Comparison of ENCODE assay signal across 1 cellular context in the genomic region with DNA sequence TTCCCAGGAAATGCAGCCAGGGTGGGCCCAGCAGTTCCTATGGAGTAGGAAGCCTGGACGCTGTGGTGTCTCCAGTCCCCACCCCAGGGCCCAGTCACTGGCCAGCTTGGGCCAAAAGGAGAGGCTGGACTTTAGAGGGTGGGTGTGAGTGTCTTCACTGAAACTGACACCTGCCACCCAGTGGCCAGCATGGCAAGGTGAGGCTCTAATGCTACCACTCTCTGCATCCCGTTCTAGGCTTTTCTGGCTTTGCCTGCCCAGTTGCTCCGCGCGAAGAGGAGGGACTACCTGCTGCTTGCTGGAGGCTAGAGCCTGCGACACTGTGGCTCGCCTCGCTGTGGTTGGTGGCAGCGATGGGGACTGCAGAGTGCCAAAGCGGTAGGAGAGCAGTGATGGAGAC.
TF ChIP-seq lines count a peak whose summit lies in the region.

No MANE protein-coding gene starts in this region.

TF ChIP-seq in HCT116, 20 proteins besides CTCF, POLR2A, EP300 and RAD21:
- no peak for TF ChIP-seq TCF7L2 (IDR thresholded peaks at IDR 0.05; ENCODE audit: borderline replicate concordance, extremely low read depth, insufficient read depth, insufficient read length)
- TF ChIP-seq EZH2phosphoT487 (IDR thresholded peaks at IDR 0.05; ENCODE audit: borderline replicate concordance), result no peak
- TF ChIP-seq SIN3A (IDR thresholded peaks at IDR 0.05; ENCODE audit: low read depth), result no peak
- no peak for TF ChIP-seq REST (IDR thresholded peaks at IDR 0.05; ENCODE audit: low read depth)
- no peak for TF ChIP-seq CEBPB (IDR thresholded peaks at IDR 0.05; ENCODE audit: low read depth)
- no peak for TF ChIP-seq EZH2 (IDR thresholded peaks at IDR 0.05)
- TF ChIP-seq, protein P1, sequence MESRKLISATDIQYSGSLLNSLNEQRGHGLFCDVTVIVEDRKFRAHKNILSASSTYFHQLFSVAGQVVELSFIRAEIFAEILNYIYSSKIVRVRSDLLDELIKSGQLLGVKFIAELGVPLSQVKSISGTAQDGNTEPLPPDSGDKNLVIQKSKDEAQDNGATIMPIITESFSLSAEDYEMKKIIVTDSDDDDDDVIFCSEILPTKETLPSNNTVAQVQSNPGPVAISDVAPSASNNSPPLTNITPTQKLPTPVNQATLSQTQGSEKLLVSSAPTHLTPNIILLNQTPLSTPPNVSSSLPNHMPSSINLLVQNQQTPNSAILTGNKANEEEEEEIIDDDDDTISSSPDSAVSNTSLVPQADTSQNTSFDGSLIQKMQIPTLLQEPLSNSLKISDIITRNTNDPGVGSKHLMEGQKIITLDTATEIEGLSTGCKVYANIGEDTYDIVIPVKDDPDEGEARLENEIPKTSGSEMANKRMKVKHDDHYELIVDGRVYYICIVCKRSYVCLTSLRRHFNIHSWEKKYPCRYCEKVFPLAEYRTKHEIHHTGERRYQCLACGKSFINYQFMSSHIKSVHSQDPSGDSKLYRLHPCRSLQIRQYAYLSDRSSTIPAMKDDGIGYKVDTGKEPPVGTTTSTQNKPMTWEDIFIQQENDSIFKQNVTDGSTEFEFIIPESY (IDR thresholded peaks at IDR 0.05; ENCODE audit: extremely low read depth, insufficient replicate concordance, low read length), result no peak
- no peak for TF ChIP-seq SRF (IDR thresholded peaks at IDR 0.05; ENCODE audit: low read depth)
- TF ChIP-seq ZFX (IDR thresholded peaks at IDR 0.05), result no peak
- no peak for TF ChIP-seq SP1 (IDR thresholded peaks at IDR 0.05; ENCODE audit: low read depth)
- no peak for TF ChIP-seq MAX (IDR thresholded peaks at IDR 0.05)
- TF ChIP-seq CBX3 (IDR thresholded peaks at IDR 0.05; ENCODE audit: low read depth), result no peak
- TF ChIP-seq YY1 (IDR thresholded peaks at IDR 0.05; ENCODE audit: extremely low read depth, insufficient replicate concordance, low read depth, low read length), result no peak
- TF ChIP-seq EGR1 (IDR thresholded peaks at IDR 0.05; ENCODE audit: low read depth), result no peak
- TF ChIP-seq, protein P2, sequence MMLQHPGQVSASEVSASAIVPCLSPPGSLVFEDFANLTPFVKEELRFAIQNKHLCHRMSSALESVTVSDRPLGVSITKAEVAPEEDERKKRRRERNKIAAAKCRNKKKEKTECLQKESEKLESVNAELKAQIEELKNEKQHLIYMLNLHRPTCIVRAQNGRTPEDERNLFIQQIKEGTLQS (IDR thresholded peaks at IDR 0.05), result no peak
- TF ChIP-seq ZNF274 (IDR thresholded peaks at IDR 0.05; ENCODE audit: low read depth, low read length), result no peak
- no peak for TF ChIP-seq ELF1 (IDR thresholded peaks at IDR 0.05; ENCODE audit: borderline replicate concordance, low read depth)
- TF ChIP-seq JUND (IDR thresholded peaks at IDR 0.05), result no peak
